2 cellular contexts compared by ENCODE assay signal in the genomic region with DNA sequence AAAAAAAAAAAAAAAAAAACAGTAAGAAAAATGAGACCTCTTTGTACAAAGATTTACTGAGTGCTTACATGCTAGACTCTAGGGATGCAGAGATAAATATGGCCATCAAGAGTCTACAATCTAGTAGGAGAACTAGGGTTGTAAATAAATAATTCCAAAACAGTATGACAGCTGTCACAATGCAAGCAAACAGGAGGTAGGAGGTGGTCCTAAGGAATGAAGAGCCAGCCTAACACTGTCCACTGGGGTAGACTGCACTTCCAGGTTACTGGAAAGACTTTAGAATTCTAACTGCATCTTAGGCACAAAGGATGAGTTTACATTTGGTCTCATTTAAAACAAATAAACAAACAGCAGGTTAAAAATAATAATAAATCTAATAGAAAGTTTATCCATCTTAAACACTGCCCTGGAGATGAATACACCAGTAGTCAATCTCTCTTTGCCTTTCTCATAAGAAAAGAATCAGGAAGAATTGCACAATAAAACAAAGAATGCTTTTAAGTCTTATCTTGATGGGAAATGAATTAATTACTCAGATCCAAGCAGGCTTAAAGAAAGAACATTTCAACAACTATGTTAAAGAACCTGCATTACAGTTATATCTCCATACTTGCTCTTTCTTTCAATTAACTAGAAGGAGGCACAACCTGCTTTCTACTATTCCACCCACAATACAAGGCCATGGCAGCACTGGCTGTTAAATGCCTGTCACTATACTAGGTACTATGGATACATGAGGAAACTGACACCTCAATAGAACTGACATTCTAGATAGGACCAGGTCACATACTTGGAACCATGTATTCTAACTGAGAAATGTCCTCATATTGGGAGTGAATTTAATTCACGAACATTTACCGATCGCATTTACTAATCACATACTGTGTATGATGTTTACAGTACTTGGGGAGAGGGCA.
TF ChIP-seq lines count a peak whose summit lies in the region.

No MANE protein-coding gene starts in this region.

TF ChIP-seq in SK-N-SH treated with all-trans-retinoic acid at 6 μM for 48 hours, 23 proteins besides CTCF, POLR2A, EP300 and RAD21:
- TF ChIP-seq, protein P1, sequence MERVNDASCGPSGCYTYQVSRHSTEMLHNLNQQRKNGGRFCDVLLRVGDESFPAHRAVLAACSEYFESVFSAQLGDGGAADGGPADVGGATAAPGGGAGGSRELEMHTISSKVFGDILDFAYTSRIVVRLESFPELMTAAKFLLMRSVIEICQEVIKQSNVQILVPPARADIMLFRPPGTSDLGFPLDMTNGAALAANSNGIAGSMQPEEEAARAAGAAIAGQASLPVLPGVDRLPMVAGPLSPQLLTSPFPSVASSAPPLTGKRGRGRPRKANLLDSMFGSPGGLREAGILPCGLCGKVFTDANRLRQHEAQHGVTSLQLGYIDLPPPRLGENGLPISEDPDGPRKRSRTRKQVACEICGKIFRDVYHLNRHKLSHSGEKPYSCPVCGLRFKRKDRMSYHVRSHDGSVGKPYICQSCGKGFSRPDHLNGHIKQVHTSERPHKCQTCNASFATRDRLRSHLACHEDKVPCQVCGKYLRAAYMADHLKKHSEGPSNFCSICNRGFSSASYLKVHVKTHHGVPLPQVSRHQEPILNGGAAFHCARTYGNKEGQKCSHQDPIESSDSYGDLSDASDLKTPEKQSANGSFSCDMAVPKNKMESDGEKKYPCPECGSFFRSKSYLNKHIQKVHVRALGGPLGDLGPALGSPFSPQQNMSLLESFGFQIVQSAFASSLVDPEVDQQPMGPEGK (CRISPR knock-in tag; IDR thresholded peaks at IDR 0.05; ENCODE audit: borderline replicate concordance), result no peak
- TF ChIP-seq ZNF565 (CRISPR knock-in tag; conservative IDR thresholded peaks at IDR 0.05; ENCODE audit: low read depth) (no peak), ISL1 (CRISPR knock-in tag; IDR thresholded peaks at IDR 0.05) (peak; percentile 89)

TF ChIP-seq in SK-N-SH, 30 proteins besides CTCF, POLR2A, EP300 and RAD21:
- TF ChIP-seq, protein P2, sequence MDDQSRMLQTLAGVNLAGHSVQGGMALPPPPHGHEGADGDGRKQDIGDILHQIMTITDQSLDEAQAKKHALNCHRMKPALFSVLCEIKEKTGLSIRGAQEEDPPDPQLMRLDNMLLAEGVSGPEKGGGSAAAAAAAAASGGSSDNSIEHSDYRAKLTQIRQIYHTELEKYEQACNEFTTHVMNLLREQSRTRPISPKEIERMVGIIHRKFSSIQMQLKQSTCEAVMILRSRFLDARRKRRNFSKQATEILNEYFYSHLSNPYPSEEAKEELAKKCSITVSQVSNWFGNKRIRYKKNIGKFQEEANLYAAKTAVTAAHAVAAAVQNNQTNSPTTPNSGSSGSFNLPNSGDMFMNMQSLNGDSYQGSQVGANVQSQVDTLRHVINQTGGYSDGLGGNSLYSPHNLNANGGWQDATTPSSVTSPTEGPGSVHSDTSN (IDR thresholded peaks at IDR 0.05), result no peak
- TF ChIP-seq, protein P3, sequence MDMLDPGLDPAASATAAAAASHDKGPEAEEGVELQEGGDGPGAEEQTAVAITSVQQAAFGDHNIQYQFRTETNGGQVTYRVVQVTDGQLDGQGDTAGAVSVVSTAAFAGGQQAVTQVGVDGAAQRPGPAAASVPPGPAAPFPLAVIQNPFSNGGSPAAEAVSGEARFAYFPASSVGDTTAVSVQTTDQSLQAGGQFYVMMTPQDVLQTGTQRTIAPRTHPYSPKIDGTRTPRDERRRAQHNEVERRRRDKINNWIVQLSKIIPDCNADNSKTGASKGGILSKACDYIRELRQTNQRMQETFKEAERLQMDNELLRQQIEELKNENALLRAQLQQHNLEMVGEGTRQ (IDR thresholded peaks at IDR 0.05; ENCODE audit: borderline replicate concordance, low read depth, low read length), result no peak
- TF ChIP-seq, protein P4, sequence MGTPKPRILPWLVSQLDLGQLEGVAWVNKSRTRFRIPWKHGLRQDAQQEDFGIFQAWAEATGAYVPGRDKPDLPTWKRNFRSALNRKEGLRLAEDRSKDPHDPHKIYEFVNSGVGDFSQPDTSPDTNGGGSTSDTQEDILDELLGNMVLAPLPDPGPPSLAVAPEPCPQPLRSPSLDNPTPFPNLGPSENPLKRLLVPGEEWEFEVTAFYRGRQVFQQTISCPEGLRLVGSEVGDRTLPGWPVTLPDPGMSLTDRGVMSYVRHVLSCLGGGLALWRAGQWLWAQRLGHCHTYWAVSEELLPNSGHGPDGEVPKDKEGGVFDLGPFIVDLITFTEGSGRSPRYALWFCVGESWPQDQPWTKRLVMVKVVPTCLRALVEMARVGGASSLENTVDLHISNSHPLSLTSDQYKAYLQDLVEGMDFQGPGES (IDR thresholded peaks at IDR 0.05; ENCODE audit: low read depth, low read length), result no peak
- TF ChIP-seq JUND (IDR thresholded peaks at IDR 0.05) (no peak), FOXJ3 (CRISPR knock-in tag; IDR thresholded peaks at IDR 0.05) (no peak), NFIC (IDR thresholded peaks at IDR 0.05; ENCODE audit: borderline replicate concordance) (no peak), GABPA (IDR thresholded peaks at IDR 0.05; ENCODE audit: low read depth) (no peak), SIN3A (IDR thresholded peaks at IDR 0.05; ENCODE audit: borderline replicate concordance, low read depth, low read length) (no peak), ELF1 (IDR thresholded peaks at IDR 0.05) (no peak), GATA2 (CRISPR knock-in tag; IDR thresholded peaks at IDR 0.05) (no peak), CHD2 (IDR thresholded peaks at IDR 0.05; ENCODE audit: low read length, partially characterized antibody) (no peak), RXRA (IDR thresholded peaks at IDR 0.05; ENCODE audit: borderline replicate concordance, low read depth) (no peak), FOSL2 (IDR thresholded peaks at IDR 0.05; ENCODE audit: borderline replicate concordance, low read depth) (no peak), RFX5 (IDR thresholded peaks at IDR 0.05; ENCODE audit: low read length) (no peak)
TF ChIP-seq in SK-N-SH: peak in this region for 0.
